ENCODE assay signal across 36 cellular contexts in the genomic region with DNA sequence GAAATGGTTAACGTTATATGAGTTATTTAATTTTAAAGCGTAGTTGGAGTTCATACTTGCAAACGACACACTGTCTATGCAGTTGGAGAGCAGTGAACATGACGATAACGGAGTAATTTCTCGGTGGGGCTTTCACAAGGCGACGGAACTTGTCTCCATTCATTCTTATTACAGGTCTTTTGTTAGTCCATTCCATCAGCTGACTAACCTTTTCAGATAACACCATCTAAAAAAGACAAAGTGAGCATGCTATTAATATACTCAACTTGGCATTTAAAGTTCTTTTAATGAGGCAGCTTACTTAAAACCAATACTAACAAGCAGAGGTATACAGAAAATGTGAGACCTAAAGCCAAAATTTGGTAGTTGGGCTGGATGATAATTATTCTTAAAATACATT.
"Had no signal": no experiment of that assay in that cellular context is flagged by ENCODE, and none has a peak within 500 bp of the region (broad histone marks: within the 10 kb centered on the region; RNA-seq: fewer than 3 reads in every experiment).

No MANE protein-coding gene starts in this region.

- H3K27ac ChIP-seq: adrenal gland, cardiac muscle cell, VCaP had no signal

- H3K27me3 ChIP-seq: adrenal gland, cardiac muscle cell had no signal

- H3K9me3 Mint-ChIP-seq: activated B cell treated with CpG ODN at 0.5 μM for 24 hours; activated CD4-positive, alpha-beta memory T cell treated with anti-CD3 and anti-CD28 coated beads for 36 hours; activated CD4-positive, alpha-beta T cell treated with anti-CD3 and anti-CD28 coated beads, Interleukin-2, amount 10 ng/mL, durations not matched to agents 24 days and 14 days; activated CD8-positive, alpha-beta T cell treated with anti-CD3 and anti-CD28 coated beads for 36 hours; activated naive CD4-positive, alpha-beta T cell treated with anti-CD3 and anti-CD28 coated beads for 36 hours; activated naive CD4-positive, alpha-beta T cell treated with anti-CD3 and anti-CD28 coated beads, Interleukin-2, amount 50 U/mL, for 72 hours; activated naive CD8-positive, alpha-beta T cell treated with anti-CD3 and anti-CD28 coated beads for 36 hours; activated T-cell treated with anti-CD3 and anti-CD28 coated beads, Interleukin-2, amount 50 U/mL, for 4 hours; activated T-cell treated with anti-CD3 and anti-CD28 coated beads, Interleukin-2, amount 50 U/mL, for 72 hours; activated T-helper 1 cell treated with anti-CD3 and anti-CD28 coated beads, Interleukin-12 subunit alpha, Interleukin-12 subunit beta, Interleukin-2, Interleukin-4 antibody, amounts not matched to agents 30 ng/mL and 10 ng/mL and 1 ng/mL, durations not matched to agents 14 hours and 24 hours and 36 hours; activated T-helper 17 cell treated with anti-CD3 and anti-CD28 coated beads, Interleukin-2, amount 50 U/mL, for 72 hours; T-helper 1 cell treated with Interleukin-12 subunit alpha and Interleukin-12 subunit beta and Interleukin-4 antibody, amounts not matched to agents 30 μg/mL and 1 μg/mL, for 36 hours; T-helper 2 cell treated with Interferon-gamma antibody and Interleukin-4, amounts not matched to agents 5 μg/mL and 100 μg/mL, for 36 hours had no signal

- ATAC-seq: activated CD8-positive, alpha-beta T cell treated with anti-CD3 and anti-CD28 coated beads for 36 hours; activated naive CD4-positive, alpha-beta T cell treated with anti-CD3 and anti-CD28 coated beads, Interleukin-2, amount 50 U/mL, for 72 hours; activated T-cell treated with anti-CD3 and anti-CD28 coated beads, Interleukin-2, amount 50 U/mL, for 4 hours; activated T-cell treated with anti-CD3 and anti-CD28 coated beads, Interleukin-2, amount 50 U/mL, for 72 hours; activated T-helper 17 cell treated with anti-CD3 and anti-CD28 coated beads, Interleukin-2, amount 50 U/mL, for 72 hours had no signal

- DNase-seq: activated B cell treated with CpG ODN at 0.5 μM for 24 hours; activated CD4-positive, alpha-beta memory T cell treated with anti-CD3 and anti-CD28 coated beads for 36 hours; activated CD4-positive, alpha-beta T cell treated with anti-CD3 and anti-CD28 coated beads for 4 hours; activated CD4-positive, alpha-beta T cell treated with anti-CD3 and anti-CD28 coated beads, Interleukin-2, amount 10 ng/mL, durations not matched to agents 24 days and 14 days; activated CD4-positive, alpha-beta T cell treated with anti-CD3 and anti-CD28 coated beads, Interleukin-2, amount 50 U/mL, for 1 hour; activated CD4-positive, alpha-beta T cell treated with anti-CD3 and anti-CD28 coated beads, Interleukin-2, amount 50 U/mL, for 4 hours; activated CD4-positive, CD25-positive, alpha-beta regulatory T cell treated with anti-CD3 and anti-CD28 coated beads, Interleukin-2, amount 50 U/mL, for 72 hours; activated CD8-positive, alpha-beta memory T cell treated with anti-CD3 and anti-CD28 coated beads, Interleukin-2, amount 50 U/mL, for 4 hours; activated CD8-positive, alpha-beta T cell treated with anti-CD3 and anti-CD28 coated beads for 36 hours; activated effector memory CD4-positive, alpha-beta T cell treated with anti-CD3 and anti-CD28 coated beads, Interleukin-2, amount 50 U/mL, for 16 hours; activated gamma-delta T cell treated with Interleukin-2 at 50 U/mL for 16 hours; activated naive CD4-positive, alpha-beta T cell; activated naive CD4-positive, alpha-beta T cell treated with anti-CD3 and anti-CD28 coated beads for 36 hours; activated naive CD4-positive, alpha-beta T cell treated with anti-CD3 and anti-CD28 coated beads, Interleukin-2, amount 50 U/mL, for 16 hours; activated naive CD8-positive, alpha-beta T cell treated with anti-CD3 and anti-CD28 coated beads for 36 hours; activated T-cell treated with anti-CD3 and anti-CD28 coated beads for 4 hours; activated T-cell treated with anti-CD3 and anti-CD28 coated beads, Interleukin-2, amount 50 U/mL, for 1 hour; activated T-cell treated with anti-CD3 and anti-CD28 coated beads, Interleukin-2, amount 50 U/mL, for 4 hours; activated T-cell treated with anti-CD3 and anti-CD28 coated beads, Interleukin-2, amount 50 U/mL, for 72 hours; adrenal gland; amniotic stem cell; aorta; central memory CD4-positive, alpha-beta T cell; T-helper 1 cell; T-helper 2 cell; T-helper 9 cell had no signal

- H3K9me3 ChIP-seq: adrenal gland had no signal

- H3K4me3 Mint-ChIP-seq: activated B cell treated with CpG ODN at 0.5 μM for 24 hours; activated CD4-positive, alpha-beta memory T cell treated with anti-CD3 and anti-CD28 coated beads for 36 hours; activated CD4-positive, alpha-beta T cell treated with anti-CD3 and anti-CD28 coated beads, Interleukin-2, amount 10 ng/mL, durations not matched to agents 24 days and 14 days; activated CD8-positive, alpha-beta T cell treated with anti-CD3 and anti-CD28 coated beads for 36 hours; activated naive CD4-positive, alpha-beta T cell treated with anti-CD3 and anti-CD28 coated beads for 36 hours; activated naive CD8-positive, alpha-beta T cell treated with anti-CD3 and anti-CD28 coated beads for 36 hours; activated T-cell treated with anti-CD3 and anti-CD28 coated beads, Interleukin-2, amount 50 U/mL, for 4 hours; activated T-cell treated with anti-CD3 and anti-CD28 coated beads, Interleukin-2, amount 50 U/mL, for 72 hours; activated T-helper 1 cell treated with anti-CD3 and anti-CD28 coated beads, Interleukin-12 subunit alpha, Interleukin-12 subunit beta, Interleukin-2, Interleukin-4 antibody, amounts not matched to agents 30 ng/mL and 10 ng/mL and 1 ng/mL, durations not matched to agents 14 hours and 24 hours and 36 hours; activated T-helper 17 cell treated with anti-CD3 and anti-CD28 coated beads, Interleukin-2, amount 50 U/mL, for 72 hours; brain; T-helper 1 cell treated with Interleukin-12 subunit alpha and Interleukin-12 subunit beta and Interleukin-4 antibody, amounts not matched to agents 30 μg/mL and 1 μg/mL, for 36 hours; T-helper 2 cell treated with Interferon-gamma antibody and Interleukin-4, amounts not matched to agents 5 μg/mL and 100 μg/mL, for 36 hours had no signal

- H3K36me3 ChIP-seq: adrenal gland had no signal

- H3K4me3 ChIP-seq: adrenal gland, cardiac muscle cell had no signal

- H3K27me3 Mint-ChIP-seq: activated B cell treated with CpG ODN at 0.5 μM for 24 hours; activated CD4-positive, alpha-beta memory T cell treated with anti-CD3 and anti-CD28 coated beads for 36 hours; activated CD4-positive, alpha-beta T cell treated with anti-CD3 and anti-CD28 coated beads, Interleukin-2, amount 10 ng/mL, durations not matched to agents 24 days and 14 days; activated CD8-positive, alpha-beta T cell treated with anti-CD3 and anti-CD28 coated beads for 36 hours; activated naive CD8-positive, alpha-beta T cell treated with anti-CD3 and anti-CD28 coated beads for 36 hours; activated T-helper 17 cell treated with anti-CD3 and anti-CD28 coated beads, Interleukin-2, amount 50 U/mL, for 72 hours; brain had no signal

- FAIRE-seq: bronchial epithelial cell, TTC549 had no signal

- H3K4me1 Mint-ChIP-seq: activated B cell treated with CpG ODN at 0.5 μM for 24 hours; activated CD4-positive, alpha-beta T cell treated with anti-CD3 and anti-CD28 coated beads, Interleukin-2, amount 10 ng/mL, durations not matched to agents 24 days and 14 days; activated T-helper 17 cell treated with anti-CD3 and anti-CD28 coated beads, Interleukin-2, amount 50 U/mL, for 72 hours; brain had no signal

- H3K27ac Mint-ChIP-seq: activated B cell treated with CpG ODN at 0.5 μM for 24 hours; activated CD4-positive, alpha-beta memory T cell treated with anti-CD3 and anti-CD28 coated beads for 36 hours; activated CD4-positive, alpha-beta T cell treated with anti-CD3 and anti-CD28 coated beads, Interleukin-2, amount 10 ng/mL, durations not matched to agents 24 days and 14 days; activated CD8-positive, alpha-beta T cell treated with anti-CD3 and anti-CD28 coated beads for 36 hours; activated naive CD4-positive, alpha-beta T cell treated with anti-CD3 and anti-CD28 coated beads for 36 hours; activated naive CD4-positive, alpha-beta T cell treated with anti-CD3 and anti-CD28 coated beads, Interleukin-2, amount 50 U/mL, for 72 hours; activated naive CD8-positive, alpha-beta T cell treated with anti-CD3 and anti-CD28 coated beads for 36 hours; activated T-cell treated with anti-CD3 and anti-CD28 coated beads, Interleukin-2, amount 50 U/mL, for 72 hours; activated T-helper 1 cell treated with anti-CD3 and anti-CD28 coated beads, Interleukin-12 subunit alpha, Interleukin-12 subunit beta, Interleukin-2, Interleukin-4 antibody, amounts not matched to agents 30 ng/mL and 10 ng/mL and 1 ng/mL, durations not matched to agents 14 hours and 24 hours and 36 hours; activated T-helper 17 cell treated with anti-CD3 and anti-CD28 coated beads, Interleukin-2, amount 50 U/mL, for 72 hours; brain; T-helper 1 cell treated with Interleukin-12 subunit alpha and Interleukin-12 subunit beta and Interleukin-4 antibody, amounts not matched to agents 30 μg/mL and 1 μg/mL, for 36 hours; T-helper 2 cell treated with Interferon-gamma antibody and Interleukin-4, amounts not matched to agents 5 μg/mL and 100 μg/mL, for 36 hours had no signal

- H3K4me1 ChIP-seq: adrenal gland had no signal
